Comparison of ENCODE assay signal across 17 cellular contexts in the genomic region with DNA sequence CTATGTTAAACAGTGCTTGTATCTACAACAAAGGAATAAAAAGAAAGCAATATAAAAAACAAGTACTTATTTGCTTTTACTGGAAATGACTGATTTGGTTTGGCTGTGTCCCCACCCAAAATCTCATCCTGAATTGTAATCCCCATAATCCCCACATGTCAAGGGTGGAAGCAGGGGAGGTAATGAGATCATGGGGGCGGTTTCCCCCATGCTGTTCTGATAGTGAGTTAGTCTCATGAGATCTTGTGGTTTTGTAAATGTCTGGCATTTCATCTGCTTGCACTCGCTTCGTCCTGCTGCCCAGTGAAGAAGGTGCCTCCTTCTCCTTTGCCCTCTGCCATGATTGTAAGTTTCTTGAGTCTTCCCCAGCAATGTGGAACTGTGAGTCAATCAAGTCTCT. TPM values are rescaled to one million over a fixed set of nuclear protein-coding genes. Genes with fewer than 3 reads are reported as not detected.
DNase-seq lines count a peak whose midpoint lies in the region; ATAC-seq and TF ChIP-seq lines count a peak whose summit lies in the region.
"Had no signal": no experiment of that assay in that cellular context is flagged by ENCODE, and none has a peak within 500 bp of the region (broad histone marks: within the 10 kb centered on the region; RNA-seq: fewer than 3 reads in every experiment).

No MANE protein-coding gene starts in this region.

- H3K4me3 ChIP-seq in OCI-LY3 (ENCODE audit: low read length): no peak overlapping the region
- H3K4me3 ChIP-seq in WERI-Rb-1 (ENCODE audit: low read depth, low read length): no peak overlapping the region
- H3K4me3 ChIP-seq: GM12878, GM23248 had no signal

- H3K4me1 ChIP-seq in OCI-LY3 (ENCODE audit: low read length): peaks cover 17% of the 10 kb centered on the region

- no peak overlapping the region for H3K4me3 Mint-ChIP-seq in activated naive CD8-positive, alpha-beta T cell treated with anti-CD3 and anti-CD28 coated beads, Interleukin-2, amount 50 U/mL, for 24 hours
- H3K4me3 Mint-ChIP-seq: B cell; CD4-positive, alpha-beta T cell had no signal

- TF ChIP-seq CTCF in OCI-LY3 (IDR thresholded peaks at IDR 0.05; ENCODE audit: low read depth, low read length): no peak
- TF ChIP-seq CTCF in WERI-Rb-1 (IDR thresholded peaks at IDR 0.05; ENCODE audit: low read depth, low read length): no peak

- DNase-seq in HT1080 (ENCODE audit: low read depth) (peak; percentile 13), WERI-Rb-1 (peak; percentile 14), NCI-H524 (lab: John Stamatoyannopoulos, UW) (no peak), nucleus accumbens (lab: John Stamatoyannopoulos, UW) (no peak), T1000 (lab: John Stamatoyannopoulos, UW) (no peak)
- no peak for DNase-seq in activated naive CD8-positive, alpha-beta T cell treated with anti-CD3 and anti-CD28 coated beads, Interleukin-2, amount 50 U/mL, for 24 hours
- DNase-seq: C1 segment of cervical spinal cord; Calu3; CD4-positive, alpha-beta T cell; DMS 273 treated with DMSO at 0.1 percent for 48 hours; GM23248; IMR-90 had no signal

- no peak overlapping the region for H3K9ac ChIP-seq in OCI-LY3 (ENCODE audit: low read length)
- H3K9ac ChIP-seq: GM23248 had no signal

- H3K27me3 ChIP-seq in OCI-LY3 (ENCODE audit: low read depth, low read length): no peaks in the 10 kb centered on the region
- H3K27me3 ChIP-seq in WERI-Rb-1 (ENCODE audit: insufficient read depth, low read depth, severe bottlenecking): no peaks in the 10 kb centered on the region

- no peaks in the 10 kb centered on the region for H3K9me3 ChIP-seq in OCI-LY3 (ENCODE audit: insufficient read depth, low read length)
- H3K9me3 ChIP-seq in WERI-Rb-1 (ENCODE audit: severe bottlenecking): no peaks in the 10 kb centered on the region

- no peaks in the 10 kb centered on the region for H3K36me3 ChIP-seq in OCI-LY3 (replicated peaks; ENCODE audit: low read depth, low read length)
- H3K36me3 ChIP-seq in WERI-Rb-1: no peaks in the 10 kb centered on the region

- peaks cover 4% of the 10 kb centered on the region for H3K9me3 Mint-ChIP-seq in activated naive CD8-positive, alpha-beta T cell treated with anti-CD3 and anti-CD28 coated beads, Interleukin-2, amount 50 U/mL, for 24 hours

- H4K20me1 ChIP-seq in OCI-LY3 (ENCODE audit: insufficient read depth, low read length): no peaks in the 10 kb centered on the region

- ATAC-seq in activated naive CD8-positive, alpha-beta T cell treated with anti-CD3 and anti-CD28 coated beads, Interleukin-2, amount 50 U/mL, for 24 hours: no peak
- ATAC-seq: GM12878, HCT116 had no signal

- no peak overlapping the region for H3K27ac ChIP-seq in OCI-LY3 (ENCODE audit: low read length)
- no peak overlapping the region for H3K27ac ChIP-seq in WERI-Rb-1
- H3K27ac ChIP-seq: GM23248 had no signal

- H3K4me1 Mint-ChIP-seq in activated naive CD8-positive, alpha-beta T cell treated with anti-CD3 and anti-CD28 coated beads, Interleukin-2, amount 50 U/mL, for 24 hours: no peaks in the 10 kb centered on the region
- H3K4me1 Mint-ChIP-seq: B cell had no signal

- H3K79me2 ChIP-seq in OCI-LY3 (ENCODE audit: low read length): no peaks in the 10 kb centered on the region

- H2AFZ ChIP-seq in OCI-LY3 (ENCODE audit: low read depth, low read length): peak overlapping the region; percentile 43; the same call in 1 of the 2 replicates
- H2AFZ ChIP-seq: GM23248 had no signal

- no peak overlapping the region for H3K27ac Mint-ChIP-seq in activated naive CD8-positive, alpha-beta T cell treated with anti-CD3 and anti-CD28 coated beads, Interleukin-2, amount 50 U/mL, for 24 hours
- H3K27ac Mint-ChIP-seq: B cell; CD4-positive, alpha-beta T cell had no signal

- peaks cover 10% of the 10 kb centered on the region for H3K27me3 Mint-ChIP-seq in activated naive CD8-positive, alpha-beta T cell treated with anti-CD3 and anti-CD28 coated beads, Interleukin-2, amount 50 U/mL, for 24 hours

- no peaks in the 10 kb centered on the region for H3K36me3 Mint-ChIP-seq in activated naive CD8-positive, alpha-beta T cell treated with anti-CD3 and anti-CD28 coated beads, Interleukin-2, amount 50 U/mL, for 24 hours (ENCODE audit: low read depth)

- no peak overlapping the region for H3K4me2 ChIP-seq in OCI-LY3 (ENCODE audit: low read length)

RNA-seq across cellular contexts. Expression of gene PTH2R, which starts 19.8 kb away (rescaled TPM):
- total RNA-seq in HT1080 (2014; rRNA removed; shearing (Covaris generic)): not detected in 2 replicates
- polyA plus RNA-seq in HT1080 (2015; cell fraction: cytosol; rRNA removed): not detected in 2 replicates
- polyA plus RNA-seq in HT1080 (2015; cell fraction: nucleus; rRNA removed): not detected in 2 replicates
- total RNA-seq: Calu3; CD4-positive, alpha-beta T cell; Daoy; GM23248 had no signal
- polyA plus RNA-seq: GM23248, IMR-90 had no signal

Comparison
In these comparisons a context has a peak if more than half of its experiments do, and no peak if none do; other contexts are left out.
1. DNase-seq: peak in HT1080 (single experiment) and WERI-Rb-1 (single experiment); none in NCI-H524 (0 of 2), nucleus accumbens (0 of 56), T1000 (single experiment) and activated naive CD8-positive, alpha-beta T cell treated with anti-CD3 and anti-CD28 coated beads, Interleukin-2, amount 50 U/mL, for 24 hours (single experiment).